8 cellular contexts compared by ENCODE assay signal in the genomic region with DNA sequence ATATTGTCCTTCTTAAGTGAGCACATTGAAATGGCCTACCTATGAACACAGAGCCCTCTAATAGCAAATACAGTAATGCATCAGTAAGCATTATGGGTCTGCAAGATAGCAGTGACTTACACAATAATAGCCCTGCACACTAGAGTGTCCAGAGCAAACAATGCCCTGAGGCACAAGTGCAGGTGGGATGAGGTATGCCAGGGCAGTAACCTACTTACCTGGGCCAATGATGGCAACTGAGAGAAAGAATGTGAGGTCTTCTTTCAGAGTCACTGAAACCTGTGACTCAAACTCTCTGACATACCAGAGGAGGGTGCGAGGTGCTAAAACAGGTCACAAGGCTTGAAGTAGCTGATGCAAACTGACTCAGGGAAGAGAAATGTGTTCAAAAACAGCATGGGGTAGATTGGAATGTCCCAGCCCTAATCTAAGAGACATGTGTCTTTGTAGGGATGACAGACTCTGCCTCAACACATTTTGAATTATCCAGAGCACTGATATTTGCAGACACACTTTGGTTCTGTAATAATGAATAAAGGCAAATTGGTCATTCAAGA.
DNase-seq lines count a peak whose midpoint lies in the region; ATAC-seq, FAIRE-seq and TF ChIP-seq lines count a peak whose summit lies in the region.
"Had no signal": no experiment of that assay in that cellular context is flagged by ENCODE, and none has a peak within 500 bp of the region (broad histone marks: within the 10 kb centered on the region; RNA-seq: fewer than 3 reads in every experiment).

No MANE protein-coding gene starts in this region.

- no peaks in the 10 kb centered on the region for H4K20me1 ChIP-seq in K562 (replicated peaks; ENCODE audit: control insufficient read depth, insufficient read depth, low read length)

- H3K18ac ChIP-seq in trophoblast cell (ENCODE audit: low read length) = no peak overlapping the region

- DNase-seq in GM04503 (ENCODE audit: low read depth) = peak; percentile 88
- peak; percentile 84 for DNase-seq in NCI-H2029 (lab: John Stamatoyannopoulos, UW)
- DNase-seq in K562 (ENCODE audit: extremely low read depth in 1 of 4, low spot score in 3 of 4) = no peak
- DNase-seq in trophoblast cell = peak; percentile 97 to 99
- DNase-seq in inferior parietal cortex (ENCODE audit: extremely low spot score) = no peak

- H3K79me2 ChIP-seq in K562 (ENCODE audit: control insufficient read depth, insufficient read depth, low read length) = no peaks in the 10 kb centered on the region
- no peaks in the 10 kb centered on the region for H3K79me2 ChIP-seq in trophoblast cell (ENCODE audit: control insufficient read depth, insufficient read depth, low read length, poor library complexity)

- no peak overlapping the region for H2AFZ ChIP-seq in K562 (ENCODE audit: low read depth, low read length)
- H2AFZ ChIP-seq in trophoblast cell (ENCODE audit: insufficient read depth, low read length, poor library complexity) = no peak overlapping the region

- ATAC-seq in K562 (peak; percentile 87), GM19328 (IDR thresholded peaks at IDR 0.05; ENCODE audit: unreplicated experiment) (no peak), GM21390 (IDR thresholded peaks at IDR 0.05; ENCODE audit: unreplicated experiment) (no peak)

- no peak overlapping the region for H3K14ac ChIP-seq in trophoblast cell (ENCODE audit: low read length)

- TF ChIP-seq RAD21 in K562 (CRISPR knock-in tag; conservative IDR thresholded peaks at IDR 0.05 in 1 of 2, IDR thresholded peaks at IDR 0.05 in 1 of 2) = peak in 1 of 2 experiments; percentile 46; a peak in 2 of 4 replicates

- no peak; the same call in 1 of the 2 replicates for TF ChIP-seq EP300 in K562 (IDR thresholded peaks at IDR 0.05; ENCODE audit: low read length)

- BruUV-seq in K562 (replicated peaks; lab: Mats Ljungman, UMichigan) = no TSS peak

- no peak overlapping the region for H4K91ac ChIP-seq in trophoblast cell (ENCODE audit: low read depth, low read length)

- H3K27ac ChIP-seq in K562 (ENCODE audit: extremely low read depth, low read depth, low read length) = no peak overlapping the region
- peak overlapping the region; percentile 46 for H3K27ac ChIP-seq in trophoblast cell (ENCODE audit: low read depth, low read length)
- H3K27ac ChIP-seq: neutrophil had no signal

- no peaks in the 10 kb centered on the region for H3K9me3 ChIP-seq in K562 (replicated peaks; ENCODE audit: control insufficient read depth, insufficient read depth, low read depth, low read length)
- H3K9me3 ChIP-seq in trophoblast cell (ENCODE audit: insufficient read depth, low read depth, low read length) = no peaks in the 10 kb centered on the region
- H3K9me3 ChIP-seq: neutrophil had no signal

- in situ Hi-C loops in K562 (cut with MboI) = no loop called here

- H3K9me1 ChIP-seq in K562 (ENCODE audit: control insufficient read depth, insufficient read depth, low read length) = no peaks in the 10 kb centered on the region

- TF ChIP-seq CTCF in K562 (IDR thresholded peaks at IDR 0.05 in 2 of 3, conservative IDR thresholded peaks at IDR 0.05 in 1 of 3; ENCODE audit: insufficient read depth in 2 of 3, low read depth in 1 of 3, low read length in 3 of 3) = no peak

- no peak overlapping the region for H2BK120ac ChIP-seq in trophoblast cell (ENCODE audit: insufficient read depth, low read length, poor library complexity)

- no peak overlapping the region for H4K12ac ChIP-seq in trophoblast cell (ENCODE audit: low read depth, low read length)

- CTCF ChIA-PET in K562 (lab: Yijun Ruan, JAX; ENCODE audit: low intra/inter-chr PET ratio) = no interaction called here

- H3K4me3 ChIP-seq in K562 (no peak overlapping the region), trophoblast cell (ENCODE audit: low read depth, low read length) (no peak overlapping the region)

- intact Hi-C loops in K562 (cut with micrococcal nuclease) = no loop called here

- POLR2A ChIA-PET in K562 (lab: Yijun Ruan, JAX) = interaction anchor here (2.3 to 3.4 kb wide), 2 partner anchors 12 to 328 kb away, joined by 6 to 11 read pairs; no protein-coding TSS in a partner anchor

- peaks cover 4% of the 10 kb centered on the region for H3K79me1 ChIP-seq in trophoblast cell (ENCODE audit: low read length)

- H3K4me1 ChIP-seq in K562 (replicated peaks in 1 of 2; ENCODE audit: control insufficient read depth in 2 of 2, insufficient read depth in 2 of 2, low read length in 2 of 2) (peaks cover 0 to 6% of the 10 kb centered on the region in 2 experiments; a peak in 1 of 5 replicates), trophoblast cell (ENCODE audit: control insufficient read depth in 1 of 2, insufficient read depth in 2 of 2, low read length in 2 of 2) (peaks cover 5 to 12% of the 10 kb centered on the region in 2 experiments)

- H3K36me3 ChIP-seq in K562 (ENCODE audit: control insufficient read depth, insufficient read depth, low read length) = no peaks in the 10 kb centered on the region
- no peaks in the 10 kb centered on the region for H3K36me3 ChIP-seq in trophoblast cell (ENCODE audit: control insufficient read depth in 1 of 2, insufficient read depth in 2 of 2, low read length in 2 of 2)
- H3K36me3 ChIP-seq: neutrophil had no signal

- no peak for FAIRE-seq in K562 (lab: Jason Lieb, UNC)

- H2BK5ac ChIP-seq in trophoblast cell (ENCODE audit: low read depth, low read length, poor library complexity) = no peak overlapping the region

- H3K4ac ChIP-seq in trophoblast cell (ENCODE audit: low read depth, low read length) = no peak overlapping the region

- WGBS in K562 (ENCODE audit: insufficient coverage, low coverage, missing lambda C conversion rate) = 16% methylated on average over 1 of the region's 1 CpG
- no CpG with 5 or more reads among the region's 1 CpG for WGBS in trophoblast cell (ENCODE audit: extremely low coverage, insufficient coverage, insufficient read length)

- H2AK5ac ChIP-seq in trophoblast cell (ENCODE audit: low read length) = no peak overlapping the region

- no peak overlapping the region for H2BK12ac ChIP-seq in trophoblast cell (ENCODE audit: low read length)

- H3K4me2 ChIP-seq in K562 (ENCODE audit: insufficient read depth, low read length) (no peak overlapping the region), trophoblast cell (ENCODE audit: low read length) (no peak overlapping the region)

- no peak overlapping the region for H3K23ac ChIP-seq in trophoblast cell (ENCODE audit: low read length)

- TF ChIP-seq POLR2A in K562 (conservative IDR thresholded peaks at IDR 0.05) = no peak

- H4K8ac ChIP-seq in trophoblast cell (ENCODE audit: low read depth, low read length) = no peak overlapping the region

- no peaks in the 10 kb centered on the region for H3K27me3 ChIP-seq in K562 (ENCODE audit: control insufficient read depth in 2 of 2, insufficient read depth in 2 of 2, low read length in 2 of 2)
- no peaks in the 10 kb centered on the region for H3K27me3 ChIP-seq in trophoblast cell (ENCODE audit: insufficient read depth, low read length)
- H3K27me3 ChIP-seq: neutrophil had no signal

- H3K9ac ChIP-seq in K562 (ENCODE audit: insufficient read depth in 1 of 2, low read depth in 2 of 2, low read length in 2 of 2) (no peak overlapping the region), trophoblast cell (ENCODE audit: low read length) (no peak overlapping the region)

TF ChIP-seq in K562, 482 proteins besides CTCF, POLR2A, EP300 and RAD21 (continues in another document):
- TF ChIP-seq ELF2 (CRISPR knock-in tag; IDR thresholded peaks at IDR 0.05) (no peak), ZFPM2 (CRISPR knock-in tag; IDR thresholded peaks at IDR 0.05) (no peak), RBM17 (IDR thresholded peaks at IDR 0.05; ENCODE audit: borderline replicate concordance, low read depth, low read length) (no peak), KLF6 (CRISPR knock-in tag; IDR thresholded peaks at IDR 0.05; ENCODE audit: borderline replicate concordance) (0 out of 2 replicates have a peak, but pooled peaks have one; percentile 43), BDP1 (IDR thresholded peaks at IDR 0.05; ENCODE audit: insufficient read depth, insufficient read length) (no peak), BHLHE40 (IDR thresholded peaks at IDR 0.05; ENCODE audit: low read length) (no peak), MYC (IDR thresholded peaks at IDR 0.05; ENCODE audit: low read depth, low read length) (no peak), MYC (CRISPR knock-in tag; IDR thresholded peaks at IDR 0.05; ENCODE audit: borderline replicate concordance, low read depth) (no peak)
- TF ChIP-seq, protein P1, sequence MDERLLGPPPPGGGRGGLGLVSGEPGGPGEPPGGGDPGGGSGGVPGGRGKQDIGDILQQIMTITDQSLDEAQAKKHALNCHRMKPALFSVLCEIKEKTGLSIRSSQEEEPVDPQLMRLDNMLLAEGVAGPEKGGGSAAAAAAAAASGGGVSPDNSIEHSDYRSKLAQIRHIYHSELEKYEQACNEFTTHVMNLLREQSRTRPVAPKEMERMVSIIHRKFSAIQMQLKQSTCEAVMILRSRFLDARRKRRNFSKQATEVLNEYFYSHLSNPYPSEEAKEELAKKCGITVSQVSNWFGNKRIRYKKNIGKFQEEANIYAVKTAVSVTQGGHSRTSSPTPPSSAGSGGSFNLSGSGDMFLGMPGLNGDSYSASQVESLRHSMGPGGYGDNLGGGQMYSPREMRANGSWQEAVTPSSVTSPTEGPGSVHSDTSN (CRISPR knock-in tag; IDR thresholded peaks at IDR 0.05; ENCODE audit: low read depth) = no peak
- TF ChIP-seq, protein P1 (tag; conservative IDR thresholded peaks at IDR 0.05; ENCODE audit: low read depth) = no peak
- TF ChIP-seq, protein P2, sequence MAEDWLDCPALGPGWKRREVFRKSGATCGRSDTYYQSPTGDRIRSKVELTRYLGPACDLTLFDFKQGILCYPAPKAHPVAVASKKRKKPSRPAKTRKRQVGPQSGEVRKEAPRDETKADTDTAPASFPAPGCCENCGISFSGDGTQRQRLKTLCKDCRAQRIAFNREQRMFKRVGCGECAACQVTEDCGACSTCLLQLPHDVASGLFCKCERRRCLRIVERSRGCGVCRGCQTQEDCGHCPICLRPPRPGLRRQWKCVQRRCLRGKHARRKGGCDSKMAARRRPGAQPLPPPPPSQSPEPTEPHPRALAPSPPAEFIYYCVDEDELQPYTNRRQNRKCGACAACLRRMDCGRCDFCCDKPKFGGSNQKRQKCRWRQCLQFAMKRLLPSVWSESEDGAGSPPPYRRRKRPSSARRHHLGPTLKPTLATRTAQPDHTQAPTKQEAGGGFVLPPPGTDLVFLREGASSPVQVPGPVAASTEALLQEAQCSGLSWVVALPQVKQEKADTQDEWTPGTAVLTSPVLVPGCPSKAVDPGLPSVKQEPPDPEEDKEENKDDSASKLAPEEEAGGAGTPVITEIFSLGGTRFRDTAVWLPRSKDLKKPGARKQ (CRISPR knock-in tag; IDR thresholded peaks at IDR 0.05) = no peak

Comparison
In these comparisons a context has a peak if more than half of its experiments do, and no peak if none do; other contexts are left out.
1. DNase-seq: peak in GM04503 (single experiment), NCI-H2029 (single experiment) and trophoblast cell (2 of 2); none in K562 (0 of 4) and inferior parietal cortex (single experiment).